5 cellular contexts compared by ENCODE assay signal in genomic region chr12:112036614-112037013, GRCh38.
TF ChIP-seq lines count a peak whose summit lies in the region.
"Not testable (repeated sequence)": the region's sequence is repeated elsewhere in the genome, so short reads cannot be mapped to it uniquely, and the experiment has no call there.

No MANE protein-coding gene starts in this region.

TF ChIP-seq in HEK293, 187 proteins besides CTCF, POLR2A, EP300 and RAD21:
- TF ChIP-seq ZNF121 (tag by site-specific recombination; IDR thresholded peaks at IDR 0.05): peak; percentile 83; the same call in 1 of the 2 replicates
TF ChIP-seq in HEK293: peak in this region for 1; not testable (repeated sequence) for 186.

TF ChIP-seq in WTC11, 78 proteins besides CTCF, POLR2A, EP300 and RAD21:
- TF ChIP-seq GTF2I (CRISPR knock-in tag; conservative IDR thresholded peaks at IDR 0.05) (0 out of 2 replicates have a peak, but pooled peaks have one; percentile 6), ZNF121 (CRISPR knock-in tag; IDR thresholded peaks at IDR 0.05) (peak; percentile 93)

TF ChIP-seq in K562, 482 proteins besides CTCF, POLR2A, EP300 and RAD21:
- TF ChIP-seq ZBTB33 (CRISPR knock-in tag; IDR thresholded peaks at IDR 0.05) (peak; percentile 56; the same call in 1 of the 2 replicates), CEBPG (CRISPR knock-in tag; IDR thresholded peaks at IDR 0.05) (peak; percentile 25; the same call in 1 of the 2 replicates), CEBPB (tag; IDR thresholded peaks at IDR 0.05) (peak; percentile 65), ZNF121 (CRISPR knock-in tag; conservative IDR thresholded peaks at IDR 0.05) (peak; percentile 87)
- not testable (repeated sequence) for TF ChIP-seq CEBPG (tag; conservative IDR thresholded peaks at IDR 0.05 in 1 of 2, IDR thresholded peaks at IDR 0.05 in 1 of 2)

TF ChIP-seq in H1, 55 proteins besides CTCF, POLR2A, EP300 and RAD21:
- TF ChIP-seq KDM1A (IDR thresholded peaks at IDR 0.05; ENCODE audit: borderline replicate concordance, low read length) (0 out of 2 replicates have a peak, but pooled peaks have one; percentile 13), CEBPB (IDR thresholded peaks at IDR 0.05; ENCODE audit: low read depth, low read length) (peak; percentile 74)

TF ChIP-seq in HepG2, 621 proteins besides CTCF, POLR2A, EP300 and RAD21:
- peak; percentile 70; the same call in 1 of the 2 replicates for TF ChIP-seq ZNF121 (CRISPR knock-in tag; IDR thresholded peaks at IDR 0.05)
